In the genomic region with DNA sequence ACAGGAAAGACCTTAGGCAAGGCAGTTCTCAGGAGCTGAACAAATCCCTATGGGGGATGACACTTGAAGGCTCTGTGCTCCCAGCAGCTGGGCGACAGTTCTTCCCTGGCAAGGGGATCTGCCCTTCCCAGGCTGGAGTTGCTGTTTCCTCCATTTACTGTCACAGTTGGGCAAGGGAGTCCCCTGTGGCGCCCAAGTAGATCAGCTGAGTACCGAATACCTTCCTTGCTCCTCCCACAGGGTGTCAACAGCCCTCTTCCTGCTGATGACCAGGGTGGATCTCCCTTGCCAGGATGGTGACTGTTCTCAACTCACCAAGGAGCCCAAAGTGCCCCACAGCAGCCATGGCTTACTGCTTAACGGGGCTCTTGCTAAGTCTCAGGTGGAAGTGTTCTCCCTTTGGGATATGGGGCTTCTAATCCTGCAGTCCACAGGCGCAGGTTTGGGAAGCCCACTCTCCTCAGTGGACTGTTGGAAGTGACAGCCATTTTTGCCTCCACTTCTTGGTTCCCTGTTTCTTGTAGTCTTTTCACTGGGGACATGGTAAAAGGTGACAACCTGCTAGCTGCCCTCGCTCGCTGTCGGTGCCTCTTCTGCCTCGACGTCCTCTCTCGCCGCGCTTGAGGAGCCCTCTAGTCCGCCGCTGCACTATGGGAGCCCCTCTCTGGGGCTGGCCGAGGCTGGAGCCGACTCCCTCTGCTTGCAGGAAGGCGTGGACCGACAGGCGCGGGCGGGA, we compare ENCODE assay signal across 1 cellular context.
TF ChIP-seq lines count a peak whose summit lies in the region.

No MANE protein-coding gene starts in this region.

TF ChIP-seq in H1, 55 proteins besides CTCF, POLR2A, EP300 and RAD21:
- TF ChIP-seq CREB1 (IDR thresholded peaks at IDR 0.05), result no peak
- no peak for TF ChIP-seq JUND (IDR thresholded peaks at IDR 0.05; ENCODE audit: low read length)
- TF ChIP-seq HDAC2 (IDR thresholded peaks at IDR 0.05; ENCODE audit: borderline replicate concordance in 1 of 2, low read depth in 2 of 2, low read length in 2 of 2), result no peak
- TF ChIP-seq SAP30 (IDR thresholded peaks at IDR 0.05; ENCODE audit: insufficient read depth, insufficient replicate concordance, low read length), result no peak
- TF ChIP-seq POLR2AphosphoS5 (IDR thresholded peaks at IDR 0.05; ENCODE audit: low read depth, low read length), result no peak
- TF ChIP-seq NRF1 (IDR thresholded peaks at IDR 0.05; ENCODE audit: low read depth, low read length), result no peak
- TF ChIP-seq, protein P1, sequence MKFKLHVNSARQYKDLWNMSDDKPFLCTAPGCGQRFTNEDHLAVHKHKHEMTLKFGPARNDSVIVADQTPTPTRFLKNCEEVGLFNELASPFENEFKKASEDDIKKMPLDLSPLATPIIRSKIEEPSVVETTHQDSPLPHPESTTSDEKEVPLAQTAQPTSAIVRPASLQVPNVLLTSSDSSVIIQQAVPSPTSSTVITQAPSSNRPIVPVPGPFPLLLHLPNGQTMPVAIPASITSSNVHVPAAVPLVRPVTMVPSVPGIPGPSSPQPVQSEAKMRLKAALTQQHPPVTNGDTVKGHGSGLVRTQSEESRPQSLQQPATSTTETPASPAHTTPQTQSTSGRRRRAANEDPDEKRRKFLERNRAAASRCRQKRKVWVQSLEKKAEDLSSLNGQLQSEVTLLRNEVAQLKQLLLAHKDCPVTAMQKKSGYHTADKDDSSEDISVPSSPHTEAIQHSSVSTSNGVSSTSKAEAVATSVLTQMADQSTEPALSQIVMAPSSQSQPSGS (IDR thresholded peaks at IDR 0.05; ENCODE audit: low read length), result no peak
- no peak for TF ChIP-seq BACH1 (IDR thresholded peaks at IDR 0.05; ENCODE audit: low read length)
- TF ChIP-seq SUZ12 (IDR thresholded peaks at IDR 0.05; ENCODE audit: low read length), result no peak
- no peak for TF ChIP-seq CTBP2 (IDR thresholded peaks at IDR 0.05; ENCODE audit: borderline replicate concordance, insufficient read depth, insufficient read length, low read length)
- TF ChIP-seq ASH2L (IDR thresholded peaks at IDR 0.05; ENCODE audit: low read length), result no peak
- no peak for TF ChIP-seq RBBP5 (IDR thresholded peaks at IDR 0.05; ENCODE audit: borderline replicate concordance, low read depth, low read length)
- no peak for TF ChIP-seq SP1 (IDR thresholded peaks at IDR 0.05; ENCODE audit: low read depth, low read length)
- no peak for TF ChIP-seq CBX8 (IDR thresholded peaks at IDR 0.05; ENCODE audit: borderline replicate concordance, low read depth, low read length)
- no peak for TF ChIP-seq KDM4A (IDR thresholded peaks at IDR 0.05; ENCODE audit: low read depth, low read length, severe bottlenecking)
- TF ChIP-seq TAF7 (optimal IDR thresholded peaks at IDR 0.05; ENCODE audit: borderline replicate concordance, low read depth, low read length), result no peak
- TF ChIP-seq KDM5A (IDR thresholded peaks at IDR 0.05; ENCODE audit: low read length), result no peak
- no peak for TF ChIP-seq RXRA (IDR thresholded peaks at IDR 0.05; ENCODE audit: insufficient read depth, low read depth, low read length)
- no peak for TF ChIP-seq BCL11A (IDR thresholded peaks at IDR 0.05; ENCODE audit: low read depth in 2 of 2, low read length in 2 of 2)
- no peak for TF ChIP-seq SP2 (IDR thresholded peaks at IDR 0.05; ENCODE audit: low read length)
